25 cellular contexts compared by ENCODE assay signal in genomic region chr14:37994846-37995372, GRCh38.
"Had no signal": no experiment of that assay in that cellular context is flagged by ENCODE, and none has a peak within 500 bp of the region (broad histone marks: within the 10 kb centered on the region; RNA-seq: fewer than 3 reads in every experiment).

No MANE protein-coding gene starts in this region.

- H3K36me3 Mint-ChIP-seq: activated CD8-positive, alpha-beta memory T cell treated with anti-CD3 and anti-CD28 coated beads, Interleukin-2, amount 10 ng/mL, durations not matched to agents 7 days and 5 days; activated naive CD4-positive, alpha-beta T cell treated with anti-CD3 and anti-CD28 coated beads, Interleukin-2, amount 50 U/mL, for 72 hours had no signal

- H3K27ac ChIP-seq: ascending aorta, body of pancreas, PC-9 had no signal

- DNase-seq: activated B cell treated with CpG ODN at 0.5 μM for 24 hours; activated CD4-positive, alpha-beta T cell treated with anti-CD3 and anti-CD28 coated beads for 1 hour; activated CD4-positive, alpha-beta T cell treated with anti-CD3 and anti-CD28 coated beads, Interleukin-2, amount 10 ng/mL, durations not matched to agents 24 days and 14 days; activated CD4-positive, alpha-beta T cell treated with anti-CD3 and anti-CD28 coated beads, Interleukin-2, amount 50 U/mL, for 48 hours; activated CD8-positive, alpha-beta memory T cell treated with anti-CD3 and anti-CD28 coated beads, Interleukin-2, amount 10 ng/mL, durations not matched to agents 7 days and 5 days; activated effector memory CD4-positive, alpha-beta T cell treated with Interleukin-2 at 50 U/mL for 16 hours; activated naive CD4-positive, alpha-beta T cell treated with Interleukin-2 at 50 U/mL for 16 hours; activated naive CD8-positive, alpha-beta T cell treated with anti-CD3 and anti-CD28 coated beads, Interleukin-2, amount 50 U/mL, for 24 hours; activated T-cell treated with anti-CD3 and anti-CD28 coated beads, Interleukin-2, amount 50 U/mL, for 24 hours; amniotic stem cell; body of pancreas; central memory CD4-positive, alpha-beta T cell; Kasumi-1; NCI-H146; NCI-H187 treated with DMSO at 0.1 percent for 48 hours; NCI-H2081 treated with DMSO at 0.1 percent for 48 hours; NCI-H446; NCI-H524; PC-9; SHP77 treated with DMSO at 0.1 percent for 48 hours; T-helper 17 cell; T-helper 9 cell had no signal

- H3K4me1 Mint-ChIP-seq: activated B cell treated with CpG ODN at 0.5 μM for 24 hours; activated CD4-positive, alpha-beta T cell treated with anti-CD3 and anti-CD28 coated beads, Interleukin-2, amount 10 ng/mL, durations not matched to agents 24 days and 14 days; activated CD8-positive, alpha-beta memory T cell treated with anti-CD3 and anti-CD28 coated beads, Interleukin-2, amount 10 ng/mL, durations not matched to agents 7 days and 5 days; activated naive CD8-positive, alpha-beta T cell treated with anti-CD3 and anti-CD28 coated beads, Interleukin-2, amount 50 U/mL, for 24 hours; T-helper 17 cell had no signal

- H3K9me3 Mint-ChIP-seq: activated B cell treated with CpG ODN at 0.5 μM for 24 hours; activated CD4-positive, alpha-beta T cell treated with anti-CD3 and anti-CD28 coated beads, Interleukin-2, amount 10 ng/mL, durations not matched to agents 24 days and 14 days; activated T-cell treated with anti-CD3 and anti-CD28 coated beads, Interleukin-2, amount 50 U/mL, for 24 hours; activated T-helper 1 cell treated with anti-CD3 and anti-CD28 coated beads, Interleukin-12 subunit alpha, Interleukin-12 subunit beta, Interleukin-2, Interleukin-4 antibody, amounts not matched to agents 30 ng/mL and 10 ng/mL and 1 ng/mL, durations not matched to agents 14 hours and 24 hours and 36 hours had no signal

- H3K4me3 Mint-ChIP-seq: activated B cell treated with CpG ODN at 0.5 μM for 24 hours; activated CD4-positive, alpha-beta T cell treated with anti-CD3 and anti-CD28 coated beads, Interleukin-2, amount 10 ng/mL, durations not matched to agents 24 days and 14 days; activated CD8-positive, alpha-beta memory T cell treated with anti-CD3 and anti-CD28 coated beads, Interleukin-2, amount 10 ng/mL, durations not matched to agents 7 days and 5 days; activated naive CD8-positive, alpha-beta T cell treated with anti-CD3 and anti-CD28 coated beads, Interleukin-2, amount 50 U/mL, for 24 hours; activated T-cell treated with anti-CD3 and anti-CD28 coated beads, Interleukin-2, amount 50 U/mL, for 24 hours; activated T-helper 1 cell treated with anti-CD3 and anti-CD28 coated beads, Interleukin-12 subunit alpha, Interleukin-12 subunit beta, Interleukin-2, Interleukin-4 antibody, amounts not matched to agents 30 ng/mL and 10 ng/mL and 1 ng/mL, durations not matched to agents 14 hours and 24 hours and 36 hours; T-helper 17 cell had no signal

- H3K4me3 ChIP-seq: ascending aorta, body of pancreas, PC-9 had no signal

- H3K27ac Mint-ChIP-seq: activated B cell treated with CpG ODN at 0.5 μM for 24 hours; activated CD4-positive, alpha-beta T cell treated with anti-CD3 and anti-CD28 coated beads, Interleukin-2, amount 10 ng/mL, durations not matched to agents 24 days and 14 days; activated CD8-positive, alpha-beta memory T cell treated with anti-CD3 and anti-CD28 coated beads, Interleukin-2, amount 10 ng/mL, durations not matched to agents 7 days and 5 days; activated naive CD4-positive, alpha-beta T cell treated with anti-CD3 and anti-CD28 coated beads, Interleukin-2, amount 50 U/mL, for 72 hours; activated naive CD8-positive, alpha-beta T cell treated with anti-CD3 and anti-CD28 coated beads, Interleukin-2, amount 50 U/mL, for 24 hours; activated T-cell treated with anti-CD3 and anti-CD28 coated beads, Interleukin-2, amount 50 U/mL, for 24 hours; activated T-helper 1 cell treated with anti-CD3 and anti-CD28 coated beads, Interleukin-12 subunit alpha, Interleukin-12 subunit beta, Interleukin-2, Interleukin-4 antibody, amounts not matched to agents 30 ng/mL and 10 ng/mL and 1 ng/mL, durations not matched to agents 14 hours and 24 hours and 36 hours; T-helper 17 cell had no signal

- H3K4me1 ChIP-seq: ascending aorta, body of pancreas had no signal

- H3K9me3 ChIP-seq: ascending aorta, body of pancreas had no signal

- ATAC-seq: activated CD8-positive, alpha-beta memory T cell treated with anti-CD3 and anti-CD28 coated beads, Interleukin-2, amount 10 ng/mL, durations not matched to agents 7 days and 5 days; activated naive CD4-positive, alpha-beta T cell treated with anti-CD3 and anti-CD28 coated beads, Interleukin-2, amount 50 U/mL, for 72 hours; activated naive CD8-positive, alpha-beta T cell treated with anti-CD3 and anti-CD28 coated beads, Interleukin-2, amount 50 U/mL, for 24 hours; body of pancreas; T-helper 17 cell had no signal

- H3K27me3 ChIP-seq: ascending aorta, body of pancreas had no signal

- H3K27me3 Mint-ChIP-seq: activated B cell treated with CpG ODN at 0.5 μM for 24 hours; activated CD8-positive, alpha-beta memory T cell treated with anti-CD3 and anti-CD28 coated beads, Interleukin-2, amount 10 ng/mL, durations not matched to agents 7 days and 5 days; activated naive CD8-positive, alpha-beta T cell treated with anti-CD3 and anti-CD28 coated beads, Interleukin-2, amount 50 U/mL, for 24 hours; activated T-cell treated with anti-CD3 and anti-CD28 coated beads, Interleukin-2, amount 50 U/mL, for 24 hours; T-helper 17 cell had no signal

- H3K36me3 ChIP-seq: ascending aorta had no signal
